In the genomic region with DNA sequence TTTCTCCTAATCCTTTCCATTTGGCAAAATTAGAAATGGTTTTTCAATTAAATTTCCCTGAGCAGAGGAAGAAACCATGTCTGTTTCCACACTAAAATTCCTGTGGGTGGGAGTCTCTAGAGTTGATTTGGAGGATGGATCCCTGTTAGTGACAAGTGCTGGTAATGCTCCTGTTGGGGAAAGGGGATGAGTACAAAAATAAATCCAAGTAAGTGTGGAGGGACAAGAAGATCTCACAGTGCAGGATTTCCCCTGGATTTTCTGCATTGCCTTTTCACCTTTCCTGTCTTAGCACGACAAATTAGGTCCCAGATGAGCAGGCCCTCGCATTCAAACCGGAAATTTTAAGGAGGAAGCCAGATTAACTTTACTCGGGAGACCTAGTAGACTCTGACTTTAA, we compare ENCODE assay signal across 12 cellular contexts.
DNase-seq lines count a peak whose midpoint lies in the region; ATAC-seq, FAIRE-seq and TF ChIP-seq lines count a peak whose summit lies in the region.
"Had no signal": no experiment of that assay in that cellular context is flagged by ENCODE, and none has a peak within 500 bp of the region (broad histone marks: within the 10 kb centered on the region; RNA-seq: fewer than 3 reads in every experiment).

No MANE protein-coding gene starts in this region.

- no peak overlapping the region for H3K4ac ChIP-seq in H1 (replicated peaks; ENCODE audit: insufficient read length, low read depth, low read length)

- no peak overlapping the region for H2AFZ ChIP-seq in H1 (ENCODE audit: low read length)
- H2AFZ ChIP-seq: parathyroid adenoma had no signal

- H4K5ac ChIP-seq in H1 (ENCODE audit: insufficient read length, low read depth, low read length): no peak overlapping the region

- H2BK15ac ChIP-seq in H1 (ENCODE audit: low read length): 0 out of 2 replicates have a peak overlapping the region, but pooled peaks have one; percentile 76

- no peak for DNase-seq in activated naive CD4-positive, alpha-beta T cell (lab: John Stamatoyannopoulos, UW)
- DNase-seq in SK-N-MC (ENCODE audit: low read depth, low spot score) (no peak), H1 (ENCODE audit: low read depth in 1 of 2, low spot score in 2 of 2) (no peak), suprapubic skin (ENCODE audit: low spot score in 2 of 2) (no peak), DMS79 treated with DMSO at 0.1 percent for 48 hours (lab: John Stamatoyannopoulos, UW) (no peak), COLO829 (ENCODE audit: low spot score) (no peak)
- DNase-seq: NCI-H187 treated with DMSO at 0.1 percent for 48 hours, NCI-H526, upper lobe of right lung had no signal

- H3K27me3 Mint-ChIP-seq in activated naive CD4-positive, alpha-beta T cell treated with anti-CD3 and anti-CD28 coated beads, Interleukin-2, amount 50 U/mL, for 24 hours: no peaks in the 10 kb centered on the region

- no peak for TF ChIP-seq RAD21 in H1 (IDR thresholded peaks at IDR 0.05 in 1 of 2, conservative IDR thresholded peaks at IDR 0.05 in 1 of 2; ENCODE audit: low read depth in 2 of 2, low read length in 2 of 2)

- CTCF ChIA-PET in H1 (lab: Charles Lee; ENCODE audit: partially characterized antibody): interaction anchor here (0.7 to 4.3 kb wide), 9 partner anchors 12 to 205 kb away, joined by 3 to 34 read pairs (median 3); no protein-coding TSS in a partner anchor

- no peak overlapping the region for H3K18ac ChIP-seq in H1 (ENCODE audit: extremely low read depth, low read length)

- no peak overlapping the region for H2BK20ac ChIP-seq in H1 (ENCODE audit: low read length)

- H4K91ac ChIP-seq in H1 (replicated peaks; ENCODE audit: insufficient read length, low read length): no peak overlapping the region

- no peak overlapping the region for H2BK120ac ChIP-seq in H1 (replicated peaks; ENCODE audit: low read depth, low read length)

- no peak for TF ChIP-seq POLR2A in H1 (IDR thresholded peaks at IDR 0.05; ENCODE audit: control extremely low read depth in 1 of 2, low read depth in 2 of 2, low read length in 2 of 2)
- no peak for TF ChIP-seq POLR2A in suprapubic skin (IDR thresholded peaks at IDR 0.05)

- no peaks in the 10 kb centered on the region for H3K79me1 ChIP-seq in H1 (ENCODE audit: low read depth, low read length)

- H4K20me1 ChIP-seq in H1 (replicated peaks in 1 of 2; ENCODE audit: control insufficient read depth in 1 of 2, insufficient read depth in 2 of 2, low read length in 2 of 2): no peaks in the 10 kb centered on the region

- H2BK5ac ChIP-seq in H1 (ENCODE audit: low read depth, low read length): no peak overlapping the region

- no peak for TF ChIP-seq CTCF in H1 (IDR thresholded peaks at IDR 0.05; ENCODE audit: control extremely low read depth in 1 of 3, insufficient read depth in 1 of 3, low read depth in 1 of 3, low read length in 3 of 3)
- TF ChIP-seq CTCF in suprapubic skin (IDR thresholded peaks at IDR 0.05): no peak

- H3K36me3 ChIP-seq in SK-N-MC (ENCODE audit: insufficient read depth, low read length) (no peaks in the 10 kb centered on the region), H1 (ENCODE audit: control insufficient read depth in 2 of 4, insufficient read depth in 4 of 4, low read length in 3 of 4) (no peaks in the 10 kb centered on the region), suprapubic skin (no peaks in the 10 kb centered on the region)
- H3K36me3 ChIP-seq: upper lobe of right lung had no signal

- no peak overlapping the region for H3K23ac ChIP-seq in H1 (ENCODE audit: insufficient read length)

- FAIRE-seq in H1 (lab: Jason Lieb, UNC): no peak

- H3K4me1 ChIP-seq in H1 (replicated peaks in 1 of 4; ENCODE audit: control insufficient read depth in 3 of 4, insufficient read depth in 4 of 4, low read length in 3 of 4): peaks cover 0 to 8% (median 5%) of the 10 kb centered on the region in 4 experiments; a peak in 4 of 7 replicates
- H3K4me1 ChIP-seq in suprapubic skin: peaks cover 67% of the 10 kb centered on the region
- H3K4me1 ChIP-seq: upper lobe of right lung had no signal

- H3K27me3 ChIP-seq in H1 (replicated peaks in 1 of 4; ENCODE audit: control insufficient read depth in 3 of 4, extremely low read depth in 1 of 4, insufficient read depth in 3 of 4, low read length in 3 of 4) (no peaks in the 10 kb centered on the region; a peak in 1 of 7 replicates), suprapubic skin (no peaks in the 10 kb centered on the region)
- H3K27me3 ChIP-seq: upper lobe of right lung had no signal

- H3K27ac Mint-ChIP-seq in activated naive CD4-positive, alpha-beta T cell treated with anti-CD3 and anti-CD28 coated beads, Interleukin-2, amount 50 U/mL, for 24 hours: peak overlapping the region; percentile 94

- peak overlapping the region; percentile 83 for H3K4me3 Mint-ChIP-seq in activated naive CD4-positive, alpha-beta T cell treated with anti-CD3 and anti-CD28 coated beads, Interleukin-2, amount 50 U/mL, for 24 hours

- H3K9ac ChIP-seq in SK-N-MC (ENCODE audit: insufficient read length) (no peak overlapping the region), H1 (replicated peaks in 1 of 4; ENCODE audit: extremely low read depth in 1 of 4, low read depth in 3 of 4, low read length in 3 of 4) (no peak overlapping the region)
- H3K9ac ChIP-seq: parathyroid adenoma had no signal

- H3K4me1 Mint-ChIP-seq in activated naive CD4-positive, alpha-beta T cell treated with anti-CD3 and anti-CD28 coated beads, Interleukin-2, amount 50 U/mL, for 24 hours: peaks cover 6% of the 10 kb centered on the region

- H3K23me2 ChIP-seq in H1 (ENCODE audit: low read depth, low read length): no peaks in the 10 kb centered on the region

- POLR2A ChIA-PET in H1 (lab: Charles Lee; ENCODE audit: partially characterized antibody): no interaction called here

- TF ChIP-seq EP300 in H1 (IDR thresholded peaks at IDR 0.05; ENCODE audit: borderline replicate concordance in 1 of 2, low read depth in 2 of 2, low read length in 2 of 2) (no peak), suprapubic skin (IDR thresholded peaks at IDR 0.05) (no peak)

- peaks cover 2% of the 10 kb centered on the region for H3K36me3 Mint-ChIP-seq in activated naive CD4-positive, alpha-beta T cell treated with anti-CD3 and anti-CD28 coated beads, Interleukin-2, amount 50 U/mL, for 24 hours

- H3K56ac ChIP-seq in H1 (replicated peaks; ENCODE audit: insufficient read length, low read depth, low read length): no peak overlapping the region

- no peak overlapping the region for H2BK12ac ChIP-seq in H1 (ENCODE audit: low read depth, low read length)

- no peaks in the 10 kb centered on the region for H3K79me2 ChIP-seq in H1 (ENCODE audit: control insufficient read depth in 1 of 2, insufficient read depth in 2 of 2, low read length in 2 of 2)
- H3K79me2 ChIP-seq: parathyroid adenoma had no signal

- no peak overlapping the region for H3K14ac ChIP-seq in H1 (ENCODE audit: insufficient read length)

- no peak for ATAC-seq in HG03139 (IDR thresholded peaks at IDR 0.05; ENCODE audit: unreplicated experiment)
- ATAC-seq: upper lobe of right lung had no signal

- H3K4me3 ChIP-seq in SK-N-MC (peak overlapping the region; percentile 72), H1 (ENCODE audit: extremely low read depth in 1 of 4, insufficient read depth in 2 of 4, low read depth in 3 of 4, low read length in 4 of 4) (no peak overlapping the region), suprapubic skin (no peak overlapping the region)
- H3K4me3 ChIP-seq: upper lobe of right lung had no signal

- H3K27ac ChIP-seq in SK-N-MC (peak overlapping the region; percentile 91), H1 (ENCODE audit: low read depth, low read length) (no peak overlapping the region), suprapubic skin (peak overlapping the region; percentile 55)
- H3K27ac ChIP-seq: parathyroid adenoma, upper lobe of right lung had no signal

- no peaks in the 10 kb centered on the region for H3K9me3 Mint-ChIP-seq in activated naive CD4-positive, alpha-beta T cell treated with anti-CD3 and anti-CD28 coated beads, Interleukin-2, amount 50 U/mL, for 24 hours

- 97% methylated on average over 4 of the region's 4 CpGs; no CpG with 5 or more reads in 1 of the 2 experiments for WGBS in H1 (ENCODE audit: extremely low coverage in 1 of 2, insufficient coverage in 1 of 2, insufficient read length in 1 of 2, insufficient replicate concordance in 2 of 2, low coverage in 1 of 2, low lambda C conversion rate in 2 of 2, missing lambda C conversion rate in 1 of 2), 2 experiments
- 32% methylated on average over 4 of the region's 4 CpGs for WGBS in suprapubic skin

- no peaks in the 10 kb centered on the region for H3K9me3 ChIP-seq in SK-N-MC (ENCODE audit: low read depth, low read length)
- H3K9me3 ChIP-seq in H1 (ENCODE audit: insufficient read depth in 2 of 2, low read depth in 1 of 2, low read length in 1 of 2): no peaks in the 10 kb centered on the region
- H3K9me3 ChIP-seq in suprapubic skin: no peaks in the 10 kb centered on the region
- H3K9me3 ChIP-seq: upper lobe of right lung had no signal

- no peak overlapping the region for H2AK5ac ChIP-seq in H1 (ENCODE audit: low read depth, low read length)

- no peak overlapping the region for H4K8ac ChIP-seq in H1 (ENCODE audit: extremely low read depth, insufficient read depth, low read length)

- no peak overlapping the region for H3K4me2 ChIP-seq in H1 (ENCODE audit: insufficient read depth in 1 of 2, low read depth in 2 of 2, low read length in 2 of 2)

TF ChIP-seq in H1, 55 proteins besides CTCF, POLR2A, EP300 and RAD21 (continues in another document):
- no peak for TF ChIP-seq SIRT6 (IDR thresholded peaks at IDR 0.05; ENCODE audit: low read length)
- TF ChIP-seq JUND (IDR thresholded peaks at IDR 0.05; ENCODE audit: low read length): no peak
- no peak for TF ChIP-seq FOSL1 (IDR thresholded peaks at IDR 0.05; ENCODE audit: insufficient read depth, low read depth, low read length)
- TF ChIP-seq KDM4A (IDR thresholded peaks at IDR 0.05; ENCODE audit: low read depth, low read length, severe bottlenecking): no peak
- TF ChIP-seq RFX5 (IDR thresholded peaks at IDR 0.05; ENCODE audit: borderline replicate concordance, low read depth, low read length): no peak
- TF ChIP-seq SAP30 (IDR thresholded peaks at IDR 0.05; ENCODE audit: insufficient read depth, insufficient replicate concordance, low read length): no peak
- TF ChIP-seq SP2 (IDR thresholded peaks at IDR 0.05; ENCODE audit: low read length): no peak
- TF ChIP-seq BACH1 (IDR thresholded peaks at IDR 0.05; ENCODE audit: low read length): no peak
- TF ChIP-seq TEAD4 (IDR thresholded peaks at IDR 0.05; ENCODE audit: low read depth, low read length): no peak
- TF ChIP-seq POLR2AphosphoS5 (IDR thresholded peaks at IDR 0.05; ENCODE audit: low read depth, low read length): no peak
- TF ChIP-seq CEBPB (IDR thresholded peaks at IDR 0.05; ENCODE audit: low read depth, low read length): no peak
- TF ChIP-seq USF2 (IDR thresholded peaks at IDR 0.05; ENCODE audit: low read length): no peak
